Comparison of ENCODE assay signal across 1 cellular context in genomic region chr4:124884316-124884715, GRCh38.
TF ChIP-seq lines count a peak whose summit lies in the region.

No MANE protein-coding gene starts in this region.

TF ChIP-seq in WTC11, 78 proteins besides CTCF, POLR2A, EP300 and RAD21 (continued from another document):
- TF ChIP-seq ZNF512 (CRISPR knock-in tag; IDR thresholded peaks at IDR 0.05; ENCODE audit: borderline replicate concordance) (no peak), NFYB (CRISPR knock-in tag; conservative IDR thresholded peaks at IDR 0.05; ENCODE audit: low read depth) (no peak), ELF4 (CRISPR knock-in tag; IDR thresholded peaks at IDR 0.05; ENCODE audit: low read depth) (no peak), ZNF219 (CRISPR knock-in tag; IDR thresholded peaks at IDR 0.05; ENCODE audit: borderline replicate concordance) (no peak), GABPB1 (CRISPR knock-in tag; IDR thresholded peaks at IDR 0.05) (no peak), ATF3 (CRISPR knock-in tag; conservative IDR thresholded peaks at IDR 0.05) (no peak)
